ENCODE assay signal across 25 cellular contexts in genomic region chr9:8724284-8725018, GRCh38.
"Had no signal": no experiment of that assay in that cellular context is flagged by ENCODE, and none has a peak within 500 bp of the region (broad histone marks: within the 10 kb centered on the region; RNA-seq: fewer than 3 reads in every experiment).

No MANE protein-coding gene starts in this region.

- DNase-seq: activated B cell treated with CpG ODN at 0.5 μM for 24 hours; activated CD4-positive, alpha-beta T cell treated with anti-CD3 and anti-CD28 coated beads, Interleukin-2, amount 10 ng/mL, durations not matched to agents 24 days and 14 days; activated CD8-positive, alpha-beta T cell treated with anti-CD3 and anti-CD28 coated beads for 36 hours; activated naive CD4-positive, alpha-beta T cell; activated naive CD8-positive, alpha-beta T cell treated with anti-CD3 and anti-CD28 coated beads for 36 hours; activated T-cell treated with anti-CD3 and anti-CD28 coated beads, Interleukin-2, amount 50 U/mL, for 1 hour; amniotic stem cell; brain microvascular endothelial cell; central memory CD4-positive, alpha-beta T cell; erythroblast; hypothalamus; left lung; mammary epithelial cell; stimulated activated CD4-positive, alpha-beta T cell treated with anti-CD3 and anti-CD28 coated beads, Interleukin-4, amount 100 ng/mL, for 1 hour; stimulated activated naive CD8-positive, alpha-beta T cell treated with anti-CD3 and anti-CD28 coated beads, Interleukin-15, amount 100 ng/mL, for 72 hours had no signal

- FAIRE-seq: endometrium, frontal cortex, keratinocyte had no signal

- H3K9me3 ChIP-seq: left lung, prostate gland, right atrium auricular region, suprapubic skin had no signal

- H3K4me3 Mint-ChIP-seq: activated B cell treated with CpG ODN at 0.5 μM for 24 hours; activated CD4-positive, alpha-beta T cell treated with anti-CD3 and anti-CD28 coated beads, Interleukin-2, amount 10 ng/mL, durations not matched to agents 24 days and 14 days; activated CD8-positive, alpha-beta T cell treated with anti-CD3 and anti-CD28 coated beads for 36 hours; activated naive CD8-positive, alpha-beta T cell treated with anti-CD3 and anti-CD28 coated beads for 36 hours; activated T-helper 17 cell treated with anti-CD3 and anti-CD28 coated beads, Interleukin-2, amount 50 U/mL, for 72 hours; neural crest cell; stimulated activated naive CD8-positive, alpha-beta T cell treated with anti-CD3 and anti-CD28 coated beads, Interleukin-15, amount 100 ng/mL, for 72 hours; T-helper 2 cell treated with Interferon-gamma antibody and Interleukin-4, amounts not matched to agents 5 μg/mL and 100 μg/mL, for 36 hours had no signal

- H3K27me3 Mint-ChIP-seq: activated B cell treated with CpG ODN at 0.5 μM for 24 hours; activated CD4-positive, alpha-beta T cell treated with anti-CD3 and anti-CD28 coated beads, Interleukin-2, amount 10 ng/mL, durations not matched to agents 24 days and 14 days; activated naive CD8-positive, alpha-beta T cell treated with anti-CD3 and anti-CD28 coated beads for 36 hours had no signal

- H3K4me1 ChIP-seq: left lung, prostate gland, right atrium auricular region, suprapubic skin had no signal

- ATAC-seq: activated CD8-positive, alpha-beta T cell treated with anti-CD3 and anti-CD28 coated beads for 36 hours; activated T-helper 17 cell treated with anti-CD3 and anti-CD28 coated beads, Interleukin-2, amount 50 U/mL, for 72 hours; left lung; stimulated activated naive CD8-positive, alpha-beta T cell treated with anti-CD3 and anti-CD28 coated beads, Interleukin-15, amount 100 ng/mL, for 72 hours had no signal

- H3K36me3 Mint-ChIP-seq: activated naive CD8-positive, alpha-beta T cell treated with anti-CD3 and anti-CD28 coated beads for 36 hours had no signal

- H3K4me3 ChIP-seq: left lung, prostate gland, right atrium auricular region, skin epidermis, suprapubic skin had no signal

- H3K36me3 ChIP-seq: brain microvascular endothelial cell, left lung, prostate gland, right atrium auricular region, suprapubic skin had no signal

- H3K27ac ChIP-seq: brain microvascular endothelial cell, left lung, prostate gland, right atrium auricular region, skin epidermis, suprapubic skin had no signal

- H3K4me1 Mint-ChIP-seq: activated B cell treated with CpG ODN at 0.5 μM for 24 hours; activated CD4-positive, alpha-beta T cell treated with anti-CD3 and anti-CD28 coated beads, Interleukin-2, amount 10 ng/mL, durations not matched to agents 24 days and 14 days; activated naive CD8-positive, alpha-beta T cell treated with anti-CD3 and anti-CD28 coated beads for 36 hours; activated T-helper 17 cell treated with anti-CD3 and anti-CD28 coated beads, Interleukin-2, amount 50 U/mL, for 72 hours; stimulated activated naive CD8-positive, alpha-beta T cell treated with anti-CD3 and anti-CD28 coated beads, Interleukin-15, amount 100 ng/mL, for 72 hours had no signal

- H3K9me3 Mint-ChIP-seq: activated B cell treated with CpG ODN at 0.5 μM for 24 hours; activated CD4-positive, alpha-beta T cell treated with anti-CD3 and anti-CD28 coated beads, Interleukin-2, amount 10 ng/mL, durations not matched to agents 24 days and 14 days; activated CD8-positive, alpha-beta T cell treated with anti-CD3 and anti-CD28 coated beads for 36 hours; activated naive CD8-positive, alpha-beta T cell treated with anti-CD3 and anti-CD28 coated beads for 36 hours; activated T-helper 17 cell treated with anti-CD3 and anti-CD28 coated beads, Interleukin-2, amount 50 U/mL, for 72 hours; neural crest cell; stimulated activated naive CD8-positive, alpha-beta T cell treated with anti-CD3 and anti-CD28 coated beads, Interleukin-15, amount 100 ng/mL, for 72 hours; T-helper 2 cell treated with Interferon-gamma antibody and Interleukin-4, amounts not matched to agents 5 μg/mL and 100 μg/mL, for 36 hours had no signal

- H3K27me3 ChIP-seq: brain microvascular endothelial cell, left lung, right atrium auricular region, suprapubic skin had no signal

- H3K27ac Mint-ChIP-seq: activated B cell treated with CpG ODN at 0.5 μM for 24 hours; activated CD4-positive, alpha-beta T cell treated with anti-CD3 and anti-CD28 coated beads, Interleukin-2, amount 10 ng/mL, durations not matched to agents 24 days and 14 days; activated CD8-positive, alpha-beta T cell treated with anti-CD3 and anti-CD28 coated beads for 36 hours; activated naive CD8-positive, alpha-beta T cell treated with anti-CD3 and anti-CD28 coated beads for 36 hours; activated T-helper 17 cell treated with anti-CD3 and anti-CD28 coated beads, Interleukin-2, amount 50 U/mL, for 72 hours; stimulated activated naive CD8-positive, alpha-beta T cell treated with anti-CD3 and anti-CD28 coated beads, Interleukin-15, amount 100 ng/mL, for 72 hours; T-helper 2 cell treated with Interferon-gamma antibody and Interleukin-4, amounts not matched to agents 5 μg/mL and 100 μg/mL, for 36 hours had no signal
